26 cellular contexts compared by ENCODE assay signal in the genomic region with DNA sequence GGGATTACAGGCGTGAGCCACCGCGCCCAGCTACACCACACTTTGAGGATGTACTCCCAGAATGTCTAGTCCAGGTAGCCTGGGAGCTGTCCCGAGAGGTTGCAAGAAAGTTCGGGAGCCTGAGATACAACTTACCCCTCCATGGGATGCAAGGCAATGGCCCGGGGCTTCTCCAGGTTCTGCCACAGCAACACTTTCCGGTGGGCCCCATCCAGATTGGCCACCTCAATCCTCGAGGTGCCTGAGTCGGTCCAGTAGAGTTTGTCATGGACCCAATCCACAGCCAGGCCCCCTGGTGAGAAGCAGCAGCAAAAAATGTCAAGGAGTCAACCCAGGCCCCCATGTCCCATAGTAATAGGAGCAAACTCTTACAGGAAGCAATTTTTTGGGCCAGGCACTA. TPM values are rescaled to one million over a fixed set of nuclear protein-coding genes. Genes with fewer than 3 reads are reported as not detected.
A peak's percentile ranks its signal among the peaks of the same experiment; 100 is the strongest.
DNase-seq lines count a peak whose midpoint lies in the region; TF ChIP-seq lines count a peak whose summit lies in the region.
"Had no signal": no experiment of that assay in that cellular context is flagged by ENCODE, and none has a peak within 500 bp of the region (broad histone marks: within the 10 kb centered on the region; RNA-seq: fewer than 3 reads in every experiment).

No MANE protein-coding gene starts in this region.

- peaks cover 6% of the 10 kb centered on the region for H3K36me3 ChIP-seq in Caco-2 (ENCODE audit: control insufficient read depth, insufficient read depth, low read length)
- H3K36me3 ChIP-seq: BE2C; BLaER1; BLaER1 treated with 17β-estradiol and CSF1 and Interleukin-3, amounts not matched to agents 10 nM and 100 nM had no signal

- CTCF ChIA-PET in Caco-2 (lab: Charles Lee) = interaction anchor here (1.2 kb wide), 1 partner anchor 270 kb away, joined by 3 read pairs; no protein-coding TSS in a partner anchor

- intact Hi-C loops in posterior vena cava (cut with DNase I) (no loop called here), Caco-2 (cut with micrococcal nuclease; ENCODE audit: unreplicated experiment) (no loop called here)

- DNase-seq in posterior vena cava (ENCODE audit: low spot score) (peak; percentile 70), Caco-2 (no peak)
- DNase-seq: 8988T; ACHN; AML-193; BE2C; C1 segment of cervical spinal cord; Calu3; CD4-positive, alpha-beta memory T cell; CD4-positive, alpha-beta T cell; CD4-positive, CD25-positive, alpha-beta regulatory T cell; CD8-positive, alpha-beta memory T cell; CD8-positive, alpha-beta T cell; COR-L47; DMS 273 treated with DMSO at 0.1 percent for 48 hours; DMS153; DMS53; DMS79; DMS79 treated with DMSO at 0.1 percent for 48 hours; DND-41; EL had no signal

- no peak overlapping the region for H3K4me3 ChIP-seq in Caco-2 (ENCODE audit: low read depth, low read length)
- H3K4me3 ChIP-seq: A549; BLaER1; BLaER1 treated with 17β-estradiol and CSF1 and Interleukin-3, amounts not matched to agents 10 nM and 100 nM had no signal

- no peak overlapping the region for H3K4me3 Mint-ChIP-seq in Caco-2 (ENCODE audit: unreplicated experiment)
- H3K4me3 Mint-ChIP-seq: B cell; CD14-positive monocyte; CD4-positive, alpha-beta memory T cell; CD4-positive, alpha-beta T cell; CD4-positive, CD25-positive, alpha-beta regulatory T cell; CD8-positive, alpha-beta memory T cell; CD8-positive, alpha-beta T cell had no signal

- no TSS peak for BruUV-seq in Caco-2 (replicated peaks; lab: Mats Ljungman, UMichigan)

- POLR2A ChIA-PET in Caco-2 (lab: Charles Lee) = no interaction called here

- peaks cover 9% of the 10 kb centered on the region for H3K36me3 Mint-ChIP-seq in Caco-2 (ENCODE audit: insufficient read depth, unreplicated experiment)
- H3K36me3 Mint-ChIP-seq: CD14-positive monocyte; CD4-positive, alpha-beta memory T cell; CD4-positive, CD25-positive, alpha-beta regulatory T cell; CD8-positive, alpha-beta memory T cell; CD8-positive, alpha-beta T cell had no signal

- H3K27me3 Mint-ChIP-seq in Caco-2 (ENCODE audit: insufficient read depth, unreplicated experiment) = no peaks in the 10 kb centered on the region
- H3K27me3 Mint-ChIP-seq: CD4-positive, alpha-beta memory T cell had no signal

- H3K27me3 ChIP-seq in Caco-2 (replicated peaks; ENCODE audit: control insufficient read depth, insufficient read depth, low read length) = no peaks in the 10 kb centered on the region
- H3K27me3 ChIP-seq: BE2C; BLaER1; BLaER1 treated with 17β-estradiol and CSF1 and Interleukin-3, amounts not matched to agents 10 nM and 100 nM had no signal

- no peaks in the 10 kb centered on the region for H3K4me1 Mint-ChIP-seq in Caco-2 (ENCODE audit: low read depth, unreplicated experiment)

- TF ChIP-seq CTCF in Caco-2 (IDR thresholded peaks at IDR 0.05; ENCODE audit: insufficient read depth in 1 of 2, low read depth in 1 of 2, low read length in 1 of 2, severe bottlenecking in 1 of 2, unreplicated experiment in 1 of 2) = no peak

- H3K4me1 ChIP-seq in Caco-2 = no peaks in the 10 kb centered on the region
- H3K4me1 ChIP-seq: A549, BE2C had no signal

- no peak overlapping the region for H3K27ac Mint-ChIP-seq in Caco-2 (ENCODE audit: unreplicated experiment)
- H3K27ac Mint-ChIP-seq: B cell; CD14-positive monocyte; CD4-positive, alpha-beta memory T cell; CD4-positive, alpha-beta T cell; CD4-positive, CD25-positive, alpha-beta regulatory T cell; CD8-positive, alpha-beta memory T cell; CD8-positive, alpha-beta T cell had no signal

- H3K9me3 Mint-ChIP-seq in Caco-2 (ENCODE audit: unreplicated experiment) = no peaks in the 10 kb centered on the region
- H3K9me3 Mint-ChIP-seq: CD4-positive, alpha-beta memory T cell; CD4-positive, alpha-beta T cell; CD8-positive, alpha-beta memory T cell; CD8-positive, alpha-beta T cell had no signal

- H3K9me3 ChIP-seq in Caco-2 = no peaks in the 10 kb centered on the region
- H3K9me3 ChIP-seq: A549; BE2C; BLaER1; BLaER1 treated with 17β-estradiol and CSF1 and Interleukin-3, amounts not matched to agents 10 nM and 100 nM had no signal

RNA-seq across cellular contexts. Expression of a gene that starts 25.5 kb away (rescaled TPM):
- total RNA-seq in posterior vena cava (10 to 100 TPM in 1 of 2 donors, 1 to 10 TPM in 1; 9.1 to 10.1 TPM), Caco-2 (2022) (9.3 and 11.1 TPM in 2 replicates)
- total RNA-seq: B cell; CD4-positive, alpha-beta memory T cell; CD4-positive, alpha-beta T cell; CD8-positive, alpha-beta T cell had no signal

RNA-seq across cellular contexts. Expression of a gene that starts 43.7 kb away (rescaled TPM):
- total RNA-seq in posterior vena cava (10 to 100 TPM; 17.8 to 19.8 TPM), Caco-2 (2022) (19.8 and 22.9 TPM in 2 replicates)

RNA-seq across cellular contexts. Expression of a gene that starts 46.8 kb away (rescaled TPM):
- total RNA-seq in posterior vena cava (10 to 100 TPM; 56.8 to 66.4 TPM), Caco-2 (2022) (221 and 224 TPM in 2 replicates)
